Comparison of ENCODE assay signal across 15 cellular contexts in the genomic region with DNA sequence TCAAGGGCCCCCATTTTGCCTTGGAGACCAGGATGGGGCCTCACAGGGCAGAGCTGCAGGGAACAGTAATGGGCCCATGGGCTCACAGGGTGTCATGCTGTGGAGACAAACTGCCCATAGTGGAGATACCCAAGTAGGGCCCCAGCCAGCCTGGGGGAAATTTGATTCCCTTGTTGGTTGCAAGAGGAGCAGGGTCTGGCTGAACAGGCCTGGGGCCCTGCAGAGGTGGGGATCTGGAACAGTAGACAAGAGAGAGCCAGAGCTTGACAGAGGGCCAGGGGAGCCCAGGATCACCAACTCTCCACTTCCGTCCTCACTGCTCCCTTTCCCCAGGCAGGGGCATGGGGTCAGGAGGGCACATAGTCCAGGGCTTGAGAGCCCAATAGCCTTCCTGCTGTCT. TPM values are rescaled to one million over a fixed set of nuclear protein-coding genes. Genes with fewer than 3 reads are reported as not detected.
A peak's percentile ranks its signal among the peaks of the same experiment; 100 is the strongest.
DNase-seq lines count a peak whose midpoint lies in the region; ATAC-seq and TF ChIP-seq lines count a peak whose summit lies in the region.
"Had no signal": no experiment of that assay in that cellular context is flagged by ENCODE, and none has a peak within 500 bp of the region (broad histone marks: within the 10 kb centered on the region; RNA-seq: fewer than 3 reads in every experiment).

No MANE protein-coding gene starts in this region.

- ATAC-seq in stimulated activated naive CD8-positive, alpha-beta T cell treated with anti-CD3 and anti-CD28 coated beads, Interleukin-15, Interleukin-2, amounts not matched to agents 100 U/mL and 50 U/mL, for 24 hours = peak; percentile 3
- ATAC-seq in stimulated activated naive CD8-positive, alpha-beta T cell treated with anti-CD3 and anti-CD28 coated beads, Interleukin-15, amount 100 ng/mL, for 72 hours = no peak
- ATAC-seq in left lung = no peak
- no peak for ATAC-seq in activated naive CD8-positive, alpha-beta T cell treated with anti-CD3 and anti-CD28 coated beads, Interleukin-2, amount 50 U/mL, for 24 hours
- ATAC-seq: GM12878 had no signal

- H3K36me3 ChIP-seq in left lung = no peaks in the 10 kb centered on the region
- H3K36me3 ChIP-seq: BLaER1, HAP-1 had no signal

- H3K4me1 Mint-ChIP-seq in stimulated activated naive CD8-positive, alpha-beta T cell treated with anti-CD3 and anti-CD28 coated beads, Interleukin-15, amount 100 ng/mL, for 72 hours = peaks cover 26% of the 10 kb centered on the region
- H3K4me1 Mint-ChIP-seq in neural crest cell = peaks cover 24% of the 10 kb centered on the region
- H3K4me1 Mint-ChIP-seq in activated naive CD8-positive, alpha-beta T cell treated with anti-CD3 and anti-CD28 coated beads, Interleukin-2, amount 50 U/mL, for 24 hours = peaks cover 2% of the 10 kb centered on the region

- H3K4me3 Mint-ChIP-seq in stimulated activated naive CD8-positive, alpha-beta T cell treated with anti-CD3 and anti-CD28 coated beads, Interleukin-15, amount 100 ng/mL, for 72 hours = no peak overlapping the region
- no peak overlapping the region for H3K4me3 Mint-ChIP-seq in neural crest cell
- H3K4me3 Mint-ChIP-seq in activated naive CD8-positive, alpha-beta T cell treated with anti-CD3 and anti-CD28 coated beads, Interleukin-2, amount 50 U/mL, for 24 hours = no peak overlapping the region

- DNase-seq in stimulated activated naive CD8-positive, alpha-beta T cell treated with anti-CD3 and anti-CD28 coated beads, Interleukin-15, Interleukin-2, amounts not matched to agents 100 U/mL and 50 U/mL, for 24 hours = no peak
- no peak for DNase-seq in stimulated activated naive CD8-positive, alpha-beta T cell treated with anti-CD3 and anti-CD28 coated beads, Interleukin-15, amount 100 ng/mL, for 72 hours
- DNase-seq in islet precursor cell (peak; percentile 51), neural crest cell (ENCODE audit: low read depth, low spot score) (no peak), left lung (no peak), NOMO-1 (lab: John Stamatoyannopoulos, UW; ENCODE audit: unreplicated experiment in 2 of 2) (no peak)
- no peak for DNase-seq in stimulated activated CD4-positive, alpha-beta T cell treated with anti-CD3 and anti-CD28 coated beads, Interleukin-2, amount 100 ng/mL, for 48 hours
- DNase-seq in activated naive CD8-positive, alpha-beta T cell treated with anti-CD3 and anti-CD28 coated beads, Interleukin-2, amount 50 U/mL, for 24 hours = no peak
- DNase-seq: 8988T, AML-193, DMS53 had no signal

- H3K27me3 Mint-ChIP-seq in stimulated activated naive CD8-positive, alpha-beta T cell treated with anti-CD3 and anti-CD28 coated beads, Interleukin-15, amount 100 ng/mL, for 72 hours = no peaks in the 10 kb centered on the region
- no peaks in the 10 kb centered on the region for H3K27me3 Mint-ChIP-seq in neural crest cell (ENCODE audit: low read depth)
- H3K27me3 Mint-ChIP-seq in activated naive CD8-positive, alpha-beta T cell treated with anti-CD3 and anti-CD28 coated beads, Interleukin-2, amount 50 U/mL, for 24 hours = no peaks in the 10 kb centered on the region

- peaks cover 0 to 7% of the 10 kb centered on the region in 2 donors for H3K4me1 ChIP-seq in left lung

- H3K36me3 Mint-ChIP-seq in neural crest cell (ENCODE audit: low read depth) = peaks cover 17% of the 10 kb centered on the region
- peaks cover 1% of the 10 kb centered on the region for H3K36me3 Mint-ChIP-seq in activated naive CD8-positive, alpha-beta T cell treated with anti-CD3 and anti-CD28 coated beads, Interleukin-2, amount 50 U/mL, for 24 hours (ENCODE audit: low read depth)

- H3K27ac ChIP-seq in left lung = no peak overlapping the region
- H3K27ac ChIP-seq: BLaER1, HL-60 had no signal

- H3K4me3 ChIP-seq in left lung = no peak overlapping the region
- H3K4me3 ChIP-seq: BLaER1, GM12878, HAP-1 had no signal

- peak overlapping the region in 1 of 2 donors; percentile 40 for H3K27ac Mint-ChIP-seq in stimulated activated naive CD8-positive, alpha-beta T cell treated with anti-CD3 and anti-CD28 coated beads, Interleukin-15, amount 100 ng/mL, for 72 hours
- peak overlapping the region; percentile 75 for H3K27ac Mint-ChIP-seq in neural crest cell (ENCODE audit: unreplicated experiment)
- H3K27ac Mint-ChIP-seq in activated naive CD8-positive, alpha-beta T cell treated with anti-CD3 and anti-CD28 coated beads, Interleukin-2, amount 50 U/mL, for 24 hours = no peak overlapping the region

- peaks cover 0 to 36% of the 10 kb centered on the region in 2 donors for H3K9me3 ChIP-seq in left lung

- TF ChIP-seq CTCF in neural crest cell (conservative IDR thresholded peaks at IDR 0.05) (no peak), left lung (IDR thresholded peaks at IDR 0.05) (no peak)

- peaks cover 10 to 33% of the 10 kb centered on the region in 2 donors for H3K9me3 Mint-ChIP-seq in stimulated activated naive CD8-positive, alpha-beta T cell treated with anti-CD3 and anti-CD28 coated beads, Interleukin-15, amount 100 ng/mL, for 72 hours
- H3K9me3 Mint-ChIP-seq in neural crest cell = peaks cover 19% of the 10 kb centered on the region
- H3K9me3 Mint-ChIP-seq in activated naive CD8-positive, alpha-beta T cell treated with anti-CD3 and anti-CD28 coated beads, Interleukin-2, amount 50 U/mL, for 24 hours = peaks cover 18% of the 10 kb centered on the region

- H3K27me3 ChIP-seq in left lung = no peaks in the 10 kb centered on the region
- H3K27me3 ChIP-seq: BLaER1 had no signal

- intact Hi-C loops in left lung (cut with DNase I) = no loop called here

RNA-seq across cellular contexts. Expression of a gene that starts 8.7 kb away (rescaled TPM):
- total RNA-seq in neural crest cell (29.9 and 37.3 TPM in 2 replicates), left lung (1 to 10 TPM; 2.0 to 2.3 TPM)

RNA-seq across cellular contexts. Expression of a gene that starts 39.3 kb away (rescaled TPM):
- total RNA-seq in neural crest cell (100 and 109 TPM in 2 replicates), left lung (10 to 100 TPM; 91.7 to 99.5 TPM)
